ENCODE assay signal across 11 cellular contexts in genomic region chr9:19440823-19441580, GRCh38. TPM values are rescaled to one million over a fixed set of nuclear protein-coding genes. Genes with fewer than 3 reads are reported as not detected.
DNase-seq lines count a peak whose midpoint lies in the region; ATAC-seq and TF ChIP-seq lines count a peak whose summit lies in the region.
"Had no signal": no experiment of that assay in that cellular context is flagged by ENCODE, and none has a peak within 500 bp of the region (broad histone marks: within the 10 kb centered on the region; RNA-seq: fewer than 3 reads in every experiment).

No MANE protein-coding gene starts in this region.

- peak overlapping the region; percentile 56 for H3K27ac Mint-ChIP-seq in activated T-helper 2 cell treated with anti-CD3 and anti-CD28 coated beads, Interferon-gamma antibody, Interleukin-2, Interleukin-4, amounts not matched to agents 10 μg/mL and 5 μg/mL and 100 μg/mL, durations not matched to agents 14 hours and 24 hours and 36 hours
- no peak overlapping the region for H3K27ac Mint-ChIP-seq in neural progenitor cell

- no peaks in the 10 kb centered on the region for H3K79me2 ChIP-seq in neural progenitor cell (ENCODE audit: low read depth)

- H3K9ac ChIP-seq in neural progenitor cell: no peak overlapping the region

- intact Hi-C loops in activated T-helper 2 cell treated with anti-CD3 and anti-CD28 coated beads, Interferon-gamma antibody, Interleukin-2, Interleukin-4, amounts not matched to agents 10 μg/mL and 5 μg/mL and 100 μg/mL, durations not matched to agents 14 hours and 24 hours and 36 hours (cut with micrococcal nuclease): no loop called here
- intact Hi-C loops in mucosa of descending colon (cut with DNase I, micrococcal nuclease): no loop called here

- H3K4me2 ChIP-seq in neural progenitor cell: no peak overlapping the region

- H3K4me3 Mint-ChIP-seq in activated T-helper 2 cell treated with anti-CD3 and anti-CD28 coated beads, Interferon-gamma antibody, Interleukin-2, Interleukin-4, amounts not matched to agents 10 μg/mL and 5 μg/mL and 100 μg/mL, durations not matched to agents 14 hours and 24 hours and 36 hours (ENCODE audit: low read depth): no peak overlapping the region
- H3K4me3 Mint-ChIP-seq in neural progenitor cell: no peak overlapping the region

- no peaks in the 10 kb centered on the region for H3K36me3 ChIP-seq in mucosa of descending colon (ENCODE audit: low read depth)
- no peaks in the 10 kb centered on the region for H3K36me3 ChIP-seq in neural progenitor cell

- H3K4me1 Mint-ChIP-seq in activated T-helper 2 cell treated with anti-CD3 and anti-CD28 coated beads, Interferon-gamma antibody, Interleukin-2, Interleukin-4, amounts not matched to agents 10 μg/mL and 5 μg/mL and 100 μg/mL, durations not matched to agents 14 hours and 24 hours and 36 hours (ENCODE audit: low read depth): peaks cover 14% of the 10 kb centered on the region
- peaks cover 3% of the 10 kb centered on the region for H3K4me1 Mint-ChIP-seq in neural progenitor cell

- peak; percentile 25 for ATAC-seq in GM18502 (IDR thresholded peaks at IDR 0.05; ENCODE audit: poor library complexity, unreplicated experiment)
- ATAC-seq in HG02642 (IDR thresholded peaks at IDR 0.05; ENCODE audit: poor library complexity, unreplicated experiment): peak; percentile 7
- ATAC-seq in mucosa of descending colon: peak; percentile 9
- ATAC-seq in HG03378 (IDR thresholded peaks at IDR 0.05; ENCODE audit: unreplicated experiment): no peak
- ATAC-seq: body of pancreas, foreskin keratinocyte had no signal

- H3K27me3 Mint-ChIP-seq in activated T-helper 2 cell treated with anti-CD3 and anti-CD28 coated beads, Interferon-gamma antibody, Interleukin-2, Interleukin-4, amounts not matched to agents 10 μg/mL and 5 μg/mL and 100 μg/mL, durations not matched to agents 14 hours and 24 hours and 36 hours (ENCODE audit: low read depth): no peaks in the 10 kb centered on the region
- H3K27me3 Mint-ChIP-seq in neural progenitor cell (ENCODE audit: insufficient read depth, low read depth): peaks cover 2% of the 10 kb centered on the region

- peaks cover 7% of the 10 kb centered on the region for H3F3A ChIP-seq in neural progenitor cell (ENCODE audit: low read depth)

- no peaks in the 10 kb centered on the region for H3K9me3 Mint-ChIP-seq in activated T-helper 2 cell treated with anti-CD3 and anti-CD28 coated beads, Interferon-gamma antibody, Interleukin-2, Interleukin-4, amounts not matched to agents 10 μg/mL and 5 μg/mL and 100 μg/mL, durations not matched to agents 14 hours and 24 hours and 36 hours
- H3K9me3 Mint-ChIP-seq in neural progenitor cell: no peaks in the 10 kb centered on the region

- H3K9me3 ChIP-seq in mucosa of descending colon (no peaks in the 10 kb centered on the region), neural progenitor cell (ENCODE audit: low read depth) (no peaks in the 10 kb centered on the region)
- H3K9me3 ChIP-seq: body of pancreas had no signal

- no peaks in the 10 kb centered on the region for H3K27me3 ChIP-seq in neural progenitor cell
- H3K27me3 ChIP-seq: body of pancreas, foreskin keratinocyte had no signal

- TF ChIP-seq CTCF in mucosa of descending colon (IDR thresholded peaks at IDR 0.05) (no peak), neural progenitor cell (IDR thresholded peaks at IDR 0.05) (no peak)

- no peaks in the 10 kb centered on the region for H3K4me1 ChIP-seq in mucosa of descending colon (ENCODE audit: low read depth)
- H3K4me1 ChIP-seq in neural progenitor cell: peaks cover 7% of the 10 kb centered on the region
- H3K4me1 ChIP-seq: body of pancreas, foreskin keratinocyte had no signal

- H3K27ac ChIP-seq in neural progenitor cell: no peak overlapping the region
- H3K27ac ChIP-seq: body of pancreas, foreskin keratinocyte had no signal

- DNase-seq in activated T-helper 2 cell treated with anti-CD3 and anti-CD28 coated beads, Interferon-gamma antibody, Interleukin-2, Interleukin-4, amounts not matched to agents 10 μg/mL and 5 μg/mL and 100 μg/mL, durations not matched to agents 14 hours and 24 hours and 36 hours (ENCODE audit: low spot score): no peak
- DNase-seq in mucosa of descending colon (no peak), iPS-NIHi7 (ENCODE audit: extremely low spot score) (no peak), NCI-H2081 (lab: John Stamatoyannopoulos, UW) (no peak), neural progenitor cell (ENCODE audit: low spot score) (no peak)
- DNase-seq: body of pancreas, foreskin keratinocyte, mesendoderm had no signal

- H3K36me3 Mint-ChIP-seq in activated T-helper 2 cell treated with anti-CD3 and anti-CD28 coated beads, Interferon-gamma antibody, Interleukin-2, Interleukin-4, amounts not matched to agents 10 μg/mL and 5 μg/mL and 100 μg/mL, durations not matched to agents 14 hours and 24 hours and 36 hours (ENCODE audit: low read depth): no peaks in the 10 kb centered on the region
- H3K36me3 Mint-ChIP-seq in neural progenitor cell: peaks cover 12% of the 10 kb centered on the region

- H2AFZ ChIP-seq in neural progenitor cell (replicated peaks): no peak overlapping the region

- H3K4me3 ChIP-seq in mucosa of descending colon (no peak overlapping the region), neural progenitor cell (no peak overlapping the region)
- H3K4me3 ChIP-seq: body of pancreas had no signal

- no peaks in the 10 kb centered on the region for H4K20me1 ChIP-seq in neural progenitor cell (ENCODE audit: low read depth)

RNA-seq across cellular contexts. Expression of gene ACER2, which starts 32.2 kb away (rescaled TPM):
- 1.0 and 1.3 TPM in 2 replicates for total RNA-seq in activated T-helper 2 cell treated with anti-CD3 and anti-CD28 coated beads, Interferon-gamma antibody, Interleukin-2, Interleukin-4, amounts not matched to agents 10 μg/mL and 5 μg/mL and 100 μg/mL, durations not matched to agents 14 hours and 24 hours and 36 hours
- total RNA-seq in mucosa of descending colon (10 to 100 TPM in 2 of 3 donors, 1 to 10 TPM in 1; 5.3 to 11.5 (median 11.1) TPM), neural progenitor cell (ENCODE audit: low replicate concordance) (5.6 and 8.1 TPM in 2 replicates)
